Comparison of ENCODE assay signal across 8 cellular contexts in the genomic region with DNA sequence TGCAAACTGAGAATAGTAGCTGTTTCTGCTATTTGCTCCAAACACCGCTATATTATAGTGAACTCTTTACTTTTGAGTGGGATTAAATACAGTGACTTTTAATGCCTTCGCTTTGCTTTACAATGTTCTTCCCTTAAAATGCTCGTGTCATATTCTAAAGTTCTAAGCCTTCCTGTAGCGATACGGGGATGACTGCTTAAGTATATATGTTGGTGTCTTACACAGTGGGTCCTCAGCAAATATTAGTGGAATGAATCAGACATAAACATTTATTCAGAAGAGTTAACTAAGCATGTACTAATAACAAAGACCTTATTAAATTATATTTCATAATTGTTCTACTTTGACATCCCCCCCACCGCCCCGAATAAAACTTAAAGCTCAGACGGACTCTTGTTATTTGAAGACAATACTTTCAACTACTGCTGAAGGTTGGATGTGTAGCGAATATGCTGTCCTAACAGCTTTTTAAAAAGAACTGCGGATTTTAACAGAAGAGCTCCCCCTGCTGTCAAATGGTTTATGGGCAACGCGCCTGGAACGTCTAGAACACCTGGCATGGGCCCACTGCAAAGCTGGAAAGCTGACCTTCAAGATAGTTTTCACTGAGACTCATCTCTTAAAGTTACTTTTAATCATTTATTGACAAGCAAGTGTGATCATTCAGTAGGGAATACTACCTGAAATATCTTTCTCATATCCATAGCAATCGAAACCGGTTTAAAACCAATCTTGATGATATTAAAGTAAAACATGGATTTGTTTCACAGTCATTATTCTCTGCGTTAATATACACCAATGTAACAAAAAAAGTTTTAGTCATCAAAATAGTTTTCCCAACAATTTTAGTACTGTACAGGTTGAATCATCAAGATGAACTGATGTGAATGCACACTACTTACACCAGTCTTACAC.
DNase-seq lines count a peak whose midpoint lies in the region; ATAC-seq and TF ChIP-seq lines count a peak whose summit lies in the region.

No MANE protein-coding gene starts in this region.

- ATAC-seq in HG02870 (IDR thresholded peaks at IDR 0.05; ENCODE audit: unreplicated experiment) (peak; percentile 25), GM21737 (IDR thresholded peaks at IDR 0.05; ENCODE audit: unreplicated experiment) (no peak)

- TF ChIP-seq CTCF in choroid plexus epithelial cell (conservative IDR thresholded peaks at IDR 0.05; ENCODE audit: low read depth, low read length): peak; percentile 93

- H3K4me3 ChIP-seq in choroid plexus epithelial cell (ENCODE audit: low read depth, low read length): peak overlapping the region; percentile 81

- DNase-seq in DMS79 treated with DMSO at 0.1 percent for 48 hours (lab: John Stamatoyannopoulos, UW): peak; percentile 60
- peak; percentile 89 for DNase-seq in NCI-H345 treated with DMSO at 0.1 percent for 48 hours (lab: John Stamatoyannopoulos, UW; ENCODE audit: unreplicated experiment)
- peak; percentile 60 for DNase-seq in activated CD4-positive, alpha-beta T cell treated with anti-CD3 and anti-CD28 coated beads for 1 hour
- DNase-seq in choroid plexus epithelial cell (ENCODE audit: low read depth): peak; percentile 96
- DNase-seq in kidney glomerular epithelial cell (lab: John Stamatoyannopoulos, UW): peak; percentile 78
- DNase-seq in stimulated activated CD4-positive, alpha-beta T cell treated with anti-CD3 and anti-CD28 coated beads, Interleukin-15, amount 100 ng/mL, for 24 hours: peak; percentile 78
